Comparison of ENCODE assay signal across 14 cellular contexts in genomic region chr12:50574621-50575348, GRCh38.
DNase-seq lines count a peak whose midpoint lies in the region; ATAC-seq and TF ChIP-seq lines count a peak whose summit lies in the region.
"Had no signal": no experiment of that assay in that cellular context is flagged by ENCODE, and none has a peak within 500 bp of the region (broad histone marks: within the 10 kb centered on the region; RNA-seq: fewer than 3 reads in every experiment).

No MANE protein-coding gene starts in this region.

- H3K27ac ChIP-seq in fibroblast of lung (ENCODE audit: insufficient read depth, low read length) (peak overlapping the region; percentile 4), parathyroid adenoma (peak overlapping the region; percentile 52)

- H3K36me3 ChIP-seq in fibroblast of lung (ENCODE audit: control insufficient read depth, insufficient read depth, low read length), result no peaks in the 10 kb centered on the region
- H3K36me3 ChIP-seq in parathyroid adenoma (ENCODE audit: control insufficient read depth, insufficient read depth, low read length), result no peaks in the 10 kb centered on the region

- TF ChIP-seq CTCF in fibroblast of lung (conservative IDR thresholded peaks at IDR 0.05 in 1 of 2, IDR thresholded peaks at IDR 0.05 in 1 of 2; ENCODE audit: low read depth in 1 of 2, low read length in 2 of 2) (no peak), parathyroid adenoma (IDR thresholded peaks at IDR 0.05) (no peak)

- no peaks in the 10 kb centered on the region for H3K27me3 ChIP-seq in fibroblast of lung (ENCODE audit: control insufficient read depth, insufficient read depth, low read length)
- H3K27me3 ChIP-seq in parathyroid adenoma (ENCODE audit: control insufficient read depth, insufficient read depth, low read length), result no peaks in the 10 kb centered on the region

- peak; percentile 70 for DNase-seq in AG08395 (ENCODE audit: low spot score)
- peak; percentile 90 for DNase-seq in SK-MEL-5 (ENCODE audit: low read depth, low spot score)
- DNase-seq in fibroblast of lung (ENCODE audit: low read depth in 2 of 2), result peak in 1 of 2 donors; percentile 79
- DNase-seq in cerebellum (ENCODE audit: low spot score), result no peak
- DNase-seq in NCI-H187 (lab: John Stamatoyannopoulos, UW), result no peak
- DNase-seq in SW 1271 (lab: John Stamatoyannopoulos, UW), result no peak
- DNase-seq: activated T-cell treated with anti-CD3 and anti-CD28 coated beads, Interleukin-2, amount 50 U/mL, for 4 hours; central memory CD4-positive, alpha-beta T cell; GOT3; NCI-H2227 treated with DMSO at 0.1 percent for 48 hours; small intestine had no signal

- in situ Hi-C loops in SK-MEL-5 (cut with HindIII; ENCODE audit: low pct_unique_long_range_greater_than_20kb, low sequenced_read_pairs), result no loop called here

- no peak for ATAC-seq in GM18519 (IDR thresholded peaks at IDR 0.05; ENCODE audit: low FRiP score, unreplicated experiment)
- ATAC-seq: activated T-cell treated with anti-CD3 and anti-CD28 coated beads, Interleukin-2, amount 50 U/mL, for 4 hours; Panc1 had no signal

- H3K79me2 ChIP-seq in fibroblast of lung (ENCODE audit: control insufficient read depth, insufficient read depth, low read length), result peaks cover 6% of the 10 kb centered on the region
- H3K79me2 ChIP-seq in parathyroid adenoma, result peaks cover 13% of the 10 kb centered on the region

- H3K4me1 ChIP-seq in fibroblast of lung (ENCODE audit: control insufficient read depth, extremely low read depth, insufficient read depth, low read length), result peaks cover 23% of the 10 kb centered on the region
- H3K4me1 ChIP-seq in parathyroid adenoma, result peaks cover 24% of the 10 kb centered on the region

- H3K9ac ChIP-seq in fibroblast of lung (ENCODE audit: insufficient read depth, low read length), result no peak overlapping the region
- H3K9ac ChIP-seq in parathyroid adenoma, result no peak overlapping the region

- no peaks in the 10 kb centered on the region for H4K20me1 ChIP-seq in fibroblast of lung (ENCODE audit: control insufficient read depth, extremely low read depth, insufficient read depth, low read length)

- H3K4me2 ChIP-seq in fibroblast of lung (ENCODE audit: extremely low read depth, insufficient read depth, low read length) (peak overlapping the region; percentile 48), parathyroid adenoma (ENCODE audit: low read length) (peak overlapping the region; percentile 11)

- H2AFZ ChIP-seq in fibroblast of lung (ENCODE audit: low read length) (no peak overlapping the region), parathyroid adenoma (no peak overlapping the region)

- H3K9me3 ChIP-seq in fibroblast of lung (ENCODE audit: control insufficient read depth, insufficient read depth, low read depth, low read length) (no peaks in the 10 kb centered on the region), parathyroid adenoma (ENCODE audit: control insufficient read depth, low read length) (no peaks in the 10 kb centered on the region)

- H3K4me3 ChIP-seq in fibroblast of lung (replicated peaks in 1 of 4; ENCODE audit: control extremely low read depth in 1 of 4, insufficient read depth in 1 of 4, low read depth in 3 of 4, low read length in 4 of 4), result peak overlapping the region in 1 of 4 experiments; percentile 3
- no peak overlapping the region for H3K4me3 ChIP-seq in parathyroid adenoma (ENCODE audit: low read depth, low read length)

Comparison
In these comparisons a context has a peak if more than half of its experiments do, and no peak if none do; other contexts are left out.
1. DNase-seq: peak in AG08395 (single experiment) and SK-MEL-5 (single experiment); none in cerebellum (single experiment), NCI-H187 (0 of 2) and SW 1271 (0 of 2).